In genomic region chr16:53211253-53211652, GRCh38 we compare ENCODE assay signal across 16 cellular contexts.
DNase-seq lines count a peak whose midpoint lies in the region; ATAC-seq, FAIRE-seq and TF ChIP-seq lines count a peak whose summit lies in the region.
"Had no signal": no experiment of that assay in that cellular context is flagged by ENCODE, and none has a peak within 500 bp of the region (broad histone marks: within the 10 kb centered on the region; RNA-seq: fewer than 3 reads in every experiment).

No MANE protein-coding gene starts in this region.

- H3K14ac ChIP-seq in neuronal stem cell (ENCODE audit: low read length), result no peak overlapping the region

- H3K27ac Mint-ChIP-seq in brain (peak overlapping the region in 3 of 5 experiments; percentile 54 to 57 (median 55)), mesothelial cell of epicardium (no peak overlapping the region)
- H3K27ac Mint-ChIP-seq: memory B cell had no signal

- in situ Hi-C loops in HepG2 (cut with HindIII; ENCODE audit: extremely low pct_ligation_motif_present, low pct_unique_long_range_greater_than_20kb), result no loop called here

- H3K27me3 ChIP-seq in HepG2 (ENCODE audit: control insufficient read depth in 1 of 2, insufficient read depth in 2 of 2, low read length in 2 of 2) (no peaks in the 10 kb centered on the region), right lobe of liver (no peaks in the 10 kb centered on the region), upper lobe of right lung (no peaks in the 10 kb centered on the region), neuronal stem cell (ENCODE audit: control insufficient read depth in 3 of 3, insufficient read depth in 3 of 3, low read depth in 1 of 3, low read length in 3 of 3) (no peaks in the 10 kb centered on the region)
- H3K27me3 ChIP-seq: adrenal gland had no signal

- H2BK120ac ChIP-seq in neuronal stem cell (ENCODE audit: low read depth, low read length), result no peak overlapping the region

- DNase-seq in HepG2 (ENCODE audit: low spot score), result no peak
- DNase-seq in right lobe of liver, result no peak
- DNase-seq in mesothelial cell of epicardium (ENCODE audit: low spot score in 2 of 2, unreplicated experiment in 2 of 2), result no peak
- DNase-seq in upper lobe of right lung, result no peak
- DNase-seq in neuronal stem cell (ENCODE audit: low spot score), result no peak
- no peak for DNase-seq in NCI-H748 treated with DMSO at 0.1 percent for 48 hours (lab: John Stamatoyannopoulos, UW)
- DNase-seq: activated CD4-positive, CD25-positive, alpha-beta regulatory T cell; adrenal gland; effector memory CD4-positive, alpha-beta T cell; MV-4-11; NCI-H226; SHP77 had no signal

- no peaks in the 10 kb centered on the region for H3K9me3 ChIP-seq in HepG2 (ENCODE audit: low read length)
- H3K9me3 ChIP-seq in right lobe of liver, result no peaks in the 10 kb centered on the region
- H3K9me3 ChIP-seq in upper lobe of right lung, result no peaks in the 10 kb centered on the region
- H3K9me3 ChIP-seq in neuronal stem cell (replicated peaks in 1 of 2; ENCODE audit: control insufficient read depth in 2 of 2, insufficient read depth in 1 of 2, low read depth in 1 of 2, low read length in 2 of 2), result peaks cover 0 to 9% of the 10 kb centered on the region in 2 donors

- no peak for TF ChIP-seq CTCF in HepG2 (CRISPR knock-in tag; IDR thresholded peaks at IDR 0.05)
- no peak for TF ChIP-seq CTCF in right lobe of liver (IDR thresholded peaks at IDR 0.05)
- TF ChIP-seq CTCF in brain (conservative IDR thresholded peaks at IDR 0.05), result no peak
- no peak for TF ChIP-seq CTCF in mesothelial cell of epicardium (IDR thresholded peaks at IDR 0.05; ENCODE audit: unreplicated experiment)
- no peak for TF ChIP-seq CTCF in upper lobe of right lung (IDR thresholded peaks at IDR 0.05)

- H2AFZ ChIP-seq in HepG2 (ENCODE audit: low read length) (no peak overlapping the region), neuronal stem cell (ENCODE audit: low read length) (no peak overlapping the region)

- H3K36me3 ChIP-seq in HepG2 (replicated peaks in 1 of 2; ENCODE audit: control insufficient read depth in 1 of 2, insufficient read depth in 2 of 2, low read length in 2 of 2), result peaks cover 2 to 9% of the 10 kb centered on the region in 2 experiments; a peak in 3 of 5 replicates
- H3K36me3 ChIP-seq in right lobe of liver, result no peaks in the 10 kb centered on the region
- no peaks in the 10 kb centered on the region for H3K36me3 ChIP-seq in upper lobe of right lung
- H3K36me3 ChIP-seq in neuronal stem cell (replicated peaks in 1 of 2; ENCODE audit: control insufficient read depth in 2 of 2, insufficient read depth in 2 of 2, low read length in 2 of 2), result peaks cover 0 to 65% of the 10 kb centered on the region in 2 donors
- H3K36me3 ChIP-seq: adrenal gland had no signal

- no peak for TF ChIP-seq POLR2A in HepG2 (IDR thresholded peaks at IDR 0.05; ENCODE audit: insufficient read depth in 1 of 2, low read depth in 2 of 2, low read length in 2 of 2)
- TF ChIP-seq POLR2A in right lobe of liver (IDR thresholded peaks at IDR 0.05), result no peak

- H4K20me1 ChIP-seq in HepG2 (ENCODE audit: insufficient read depth, low read length), result no peaks in the 10 kb centered on the region

- no peak for FAIRE-seq in HepG2 (lab: Jason Lieb, UNC)
- FAIRE-seq: GM18507 had no signal

- POLR2A ChIA-PET in HepG2 (lab: Yijun Ruan, JAX), result no interaction called here

- H3K27me3 Mint-ChIP-seq in brain (peaks cover 11% of the 10 kb centered on the region), mesothelial cell of epicardium (ENCODE audit: low read depth) (no peaks in the 10 kb centered on the region)
- H3K27me3 Mint-ChIP-seq: memory B cell had no signal

- H3K79me2 ChIP-seq in HepG2 (ENCODE audit: insufficient read depth, low read length), result peaks cover 4% of the 10 kb centered on the region

- BruUV-seq in HepG2 (replicated peaks; lab: Mats Ljungman, UMichigan), result no TSS peak

- ATAC-seq in HepG2 (no peak), right lobe of liver (no peak), upper lobe of right lung (no peak), GM21737 (IDR thresholded peaks at IDR 0.05; ENCODE audit: unreplicated experiment) (no peak)

- no peaks in the 10 kb centered on the region for H3K79me1 ChIP-seq in neuronal stem cell (ENCODE audit: low read depth, low read length)

- H3K9ac ChIP-seq in HepG2 (ENCODE audit: insufficient read depth, low read depth, low read length), result no peak overlapping the region
- no peak overlapping the region for H3K9ac ChIP-seq in neuronal stem cell (ENCODE audit: low read depth, low read length, poor library complexity)

- H3K4me1 Mint-ChIP-seq in brain (peaks cover 68% of the 10 kb centered on the region), mesothelial cell of epicardium (peaks cover 44% of the 10 kb centered on the region)

- no peak overlapping the region for H2BK12ac ChIP-seq in neuronal stem cell (ENCODE audit: low read length)

- H4K91ac ChIP-seq in neuronal stem cell (ENCODE audit: low read depth, low read length, poor library complexity), result no peak overlapping the region

- CTCF ChIA-PET in HepG2 (lab: Yijun Ruan, JAX; ENCODE audit: low intra/inter-chr PET ratio, low total read pairs), result no interaction called here

- H3K4ac ChIP-seq in neuronal stem cell (ENCODE audit: low read length), result no peak overlapping the region

- H2BK5ac ChIP-seq in neuronal stem cell (ENCODE audit: low read length), result no peak overlapping the region

- H3K27ac ChIP-seq in HepG2 (ENCODE audit: extremely low read length, insufficient read depth, low read length), result no peak overlapping the region
- H3K27ac ChIP-seq in right lobe of liver, result no peak overlapping the region
- no peak overlapping the region for H3K27ac ChIP-seq in upper lobe of right lung
- no peak overlapping the region for H3K27ac ChIP-seq in neuronal stem cell (replicated peaks; ENCODE audit: low read length)
- H3K27ac ChIP-seq: adrenal gland had no signal

- H3K9me3 Mint-ChIP-seq in brain, result peaks cover 0 to 4% (median 2%) of the 10 kb centered on the region in 5 experiments
- no peaks in the 10 kb centered on the region for H3K9me3 Mint-ChIP-seq in mesothelial cell of epicardium
- H3K9me3 Mint-ChIP-seq: memory B cell had no signal

- H3K4me3 Mint-ChIP-seq in brain, result peak overlapping the region; percentile 76 to 90 (median 87)
- H3K4me3 Mint-ChIP-seq in mesothelial cell of epicardium, result peak overlapping the region; percentile 58
- H3K4me3 Mint-ChIP-seq: memory B cell had no signal

- no peak overlapping the region for H3K4me3 ChIP-seq in HepG2 (replicated peaks in 1 of 3; ENCODE audit: insufficient read depth in 1 of 3, low read depth in 2 of 3, low read length in 3 of 3)
- no peak overlapping the region for H3K4me3 ChIP-seq in right lobe of liver
- peak overlapping the region; percentile 56 for H3K4me3 ChIP-seq in upper lobe of right lung
- H3K4me3 ChIP-seq in neuronal stem cell (ENCODE audit: low read length in 2 of 2), result peak overlapping the region in 1 of 2 donors; percentile 53

- H2BK15ac ChIP-seq in neuronal stem cell (ENCODE audit: low read length), result no peak overlapping the region

- TF ChIP-seq RAD21 in HepG2 (CRISPR knock-in tag; IDR thresholded peaks at IDR 0.05), result no peak

- H3K36me3 Mint-ChIP-seq in brain (peaks cover 43% of the 10 kb centered on the region), mesothelial cell of epicardium (peaks cover 14% of the 10 kb centered on the region)

- H3K4me1 ChIP-seq in HepG2 (ENCODE audit: insufficient read depth, low read length), result no peaks in the 10 kb centered on the region
- H3K4me1 ChIP-seq in right lobe of liver, result peaks cover 0 to 4% (median 0%) of the 10 kb centered on the region in 4 donors
- H3K4me1 ChIP-seq in upper lobe of right lung, result peaks cover 60% of the 10 kb centered on the region
- H3K4me1 ChIP-seq in neuronal stem cell (ENCODE audit: control insufficient read depth in 2 of 2, insufficient read depth in 1 of 2, low read depth in 1 of 2, low read length in 2 of 2), result peaks cover 0 to 9% of the 10 kb centered on the region in 2 donors

- intact Hi-C loops in HepG2 (cut with micrococcal nuclease; ENCODE audit: unreplicated experiment), result no loop called here
- intact Hi-C loops in right lobe of liver (cut with DNase I), result no loop called here
- intact Hi-C loops in upper lobe of right lung (cut with DNase I), result no loop called here

- no peak for TF ChIP-seq EP300 in HepG2 (IDR thresholded peaks at IDR 0.05; ENCODE audit: low read depth in 2 of 2, low read length in 2 of 2)
- no peak for TF ChIP-seq EP300 in HepG2 (CRISPR knock-in tag; IDR thresholded peaks at IDR 0.05; ENCODE audit: borderline replicate concordance)

- no peak overlapping the region for H2AK5ac ChIP-seq in neuronal stem cell (ENCODE audit: low read depth, low read length)

- no peak overlapping the region for H3K4me2 ChIP-seq in HepG2 (ENCODE audit: low read depth, low read length)
- no peak overlapping the region for H3K4me2 ChIP-seq in neuronal stem cell (ENCODE audit: insufficient read depth, low read length, poor library complexity, severe bottlenecking)

- H3K18ac ChIP-seq in neuronal stem cell (ENCODE audit: low read length), result no peak overlapping the region

- no peak overlapping the region for H3K23ac ChIP-seq in neuronal stem cell (ENCODE audit: low read depth, low read length, poor library complexity)

- no peak overlapping the region for H4K8ac ChIP-seq in neuronal stem cell (ENCODE audit: low read depth, low read length)

- WGBS in HepG2 (ENCODE audit: low lambda C conversion rate), result 97% methylated on average over 3 of the region's 3 CpGs
- WGBS in right lobe of liver (ENCODE audit: insufficient coverage, low coverage, low lambda C conversion rate, missing lambda C conversion rate), result 84% methylated on average over 3 of the region's 3 CpGs
- WGBS in neuronal stem cell (ENCODE audit: extremely low coverage in 2 of 2, insufficient read length in 2 of 2, insufficient replicate concordance in 1 of 2), 2 donors, result 100% methylated on average over 1 of the region's 3 CpGs

TF ChIP-seq in HepG2, 621 proteins besides CTCF, POLR2A, EP300 and RAD21:
- no peak for TF ChIP-seq KDM1A (CRISPR knock-in tag; IDR thresholded peaks at IDR 0.05)
- peak; percentile 11; the same call in 1 of the 2 replicates for TF ChIP-seq CEBPB (IDR thresholded peaks at IDR 0.05; ENCODE audit: borderline replicate concordance, low read depth, low read length)
TF ChIP-seq in HepG2: peak in this region for 1.
